1 cellular context compared by ENCODE assay signal in genomic region chr11:70430671-70431574, GRCh38.
TF ChIP-seq lines count a peak whose summit lies in the region.

No MANE protein-coding gene starts in this region.

TF ChIP-seq in WTC11, 78 proteins besides CTCF, POLR2A, EP300 and RAD21:
- TF ChIP-seq ZNF281 (CRISPR knock-in tag; IDR thresholded peaks at IDR 0.05) = no peak
- no peak for TF ChIP-seq AFF4 (CRISPR knock-in tag; IDR thresholded peaks at IDR 0.05; ENCODE audit: borderline replicate concordance)
- no peak for TF ChIP-seq MLX (CRISPR knock-in tag; IDR thresholded peaks at IDR 0.05)
- TF ChIP-seq ERG (CRISPR knock-in tag; IDR thresholded peaks at IDR 0.05) = no peak
- TF ChIP-seq RORB (CRISPR knock-in tag; IDR thresholded peaks at IDR 0.05) = no peak
- TF ChIP-seq ZNF423 (CRISPR knock-in tag; IDR thresholded peaks at IDR 0.05) = no peak
- no peak for TF ChIP-seq ZNF232 (CRISPR knock-in tag; IDR thresholded peaks at IDR 0.05)
- no peak for TF ChIP-seq OVOL2 (CRISPR knock-in tag; IDR thresholded peaks at IDR 0.05; ENCODE audit: borderline replicate concordance)
- TF ChIP-seq NFYB (CRISPR knock-in tag; conservative IDR thresholded peaks at IDR 0.05; ENCODE audit: low read depth) = no peak
